In the genomic region with DNA sequence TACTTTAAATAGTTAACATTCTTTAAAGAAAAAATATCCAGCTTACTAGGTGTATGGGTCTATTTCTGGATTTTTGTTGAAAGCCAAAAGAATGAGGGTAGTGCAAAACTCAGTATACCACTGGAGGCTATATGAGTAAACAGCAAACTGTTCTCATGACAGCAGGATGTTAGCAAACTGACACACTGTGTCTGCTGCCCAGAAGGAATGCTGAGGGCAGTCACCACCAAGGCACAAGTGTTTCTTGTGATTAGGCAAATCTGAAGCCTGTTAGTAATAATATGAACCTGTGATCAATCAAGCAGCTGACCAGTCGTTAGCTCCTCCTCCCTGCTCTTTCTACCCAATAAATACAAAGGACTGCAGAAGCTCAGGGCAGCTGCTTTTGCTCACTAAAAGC, we compare ENCODE assay signal across 1 cellular context.
TF ChIP-seq lines count a peak whose summit lies in the region.

No MANE protein-coding gene starts in this region.

TF ChIP-seq in K562, 482 proteins besides CTCF, POLR2A, EP300 and RAD21 (continued from another document):
- TF ChIP-seq, protein P1, sequence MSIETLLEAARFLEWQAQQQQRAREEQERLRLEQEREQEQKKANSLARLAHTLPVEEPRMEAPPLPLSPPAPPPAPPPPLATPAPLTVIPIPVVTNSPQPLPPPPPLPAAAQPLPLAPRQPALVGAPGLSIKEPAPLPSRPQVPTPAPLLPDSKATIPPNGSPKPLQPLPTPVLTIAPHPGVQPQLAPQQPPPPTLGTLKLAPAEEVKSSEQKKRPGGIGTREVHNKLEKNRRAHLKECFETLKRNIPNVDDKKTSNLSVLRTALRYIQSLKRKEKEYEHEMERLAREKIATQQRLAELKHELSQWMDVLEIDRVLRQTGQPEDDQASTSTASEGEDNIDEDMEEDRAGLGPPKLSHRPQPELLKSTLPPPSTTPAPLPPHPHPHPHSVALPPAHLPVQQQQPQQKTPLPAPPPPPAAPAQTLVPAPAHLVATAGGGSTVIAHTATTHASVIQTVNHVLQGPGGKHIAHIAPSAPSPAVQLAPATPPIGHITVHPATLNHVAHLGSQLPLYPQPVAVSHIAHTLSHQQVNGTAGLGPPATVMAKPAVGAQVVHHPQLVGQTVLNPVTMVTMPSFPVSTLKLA (conservative IDR thresholded peaks at IDR 0.05) = no peak
- TF ChIP-seq ZNF436 (CRISPR knock-in tag; IDR thresholded peaks at IDR 0.05) (no peak), DDX20 (tag; IDR thresholded peaks at IDR 0.05; ENCODE audit: low read depth) (no peak), MEF2D (tag; conservative IDR thresholded peaks at IDR 0.05; ENCODE audit: low read depth) (no peak)
